1 cellular context compared by ENCODE assay signal in genomic region chr13:86932935-86933334, GRCh38.
TF ChIP-seq lines count a peak whose summit lies in the region.

No MANE protein-coding gene starts in this region.

TF ChIP-seq in SK-N-SH treated with all-trans-retinoic acid at 6 μM for 48 hours, 23 proteins besides CTCF, POLR2A, EP300 and RAD21 (continued from another document):
- TF ChIP-seq CREB5 (CRISPR knock-in tag; IDR thresholded peaks at IDR 0.05; ENCODE audit: low read depth): no peak
- TF ChIP-seq SNAI2 (CRISPR knock-in tag; IDR thresholded peaks at IDR 0.05): no peak
